Comparison of ENCODE assay signal across 1 cellular context in genomic region chr1:248857201-248857600, GRCh38.
TF ChIP-seq lines count a peak whose summit lies in the region.

No MANE protein-coding gene starts in this region.

TF ChIP-seq in IMR-90, 13 proteins besides CTCF, POLR2A, EP300 and RAD21 (continued from another document):
- TF ChIP-seq CEBPB (IDR thresholded peaks at IDR 0.05; ENCODE audit: low read depth, low read length) (no peak), MAZ (IDR thresholded peaks at IDR 0.05; ENCODE audit: borderline replicate concordance, low read depth, low read length) (no peak), CHD1 (IDR thresholded peaks at IDR 0.05; ENCODE audit: low read depth, low read length) (no peak), USF2 (IDR thresholded peaks at IDR 0.05; ENCODE audit: low read depth, low read length) (no peak), MXI1 (IDR thresholded peaks at IDR 0.05; ENCODE audit: borderline replicate concordance, low read depth, low read length) (no peak), ELK1 (IDR thresholded peaks at IDR 0.05; ENCODE audit: borderline replicate concordance, low read depth, low read length) (no peak), RFX5 (IDR thresholded peaks at IDR 0.05; ENCODE audit: low read depth, low read length) (no peak), SMC3 (IDR thresholded peaks at IDR 0.05; ENCODE audit: low read depth, low read length) (no peak)
